22 cellular contexts compared by ENCODE assay signal in genomic region chr20:5148581-5148980, GRCh38. TPM values are rescaled to one million over a fixed set of nuclear protein-coding genes. Genes with fewer than 3 reads are reported as not detected.
DNase-seq lines count a peak whose midpoint lies in the region; ATAC-seq and TF ChIP-seq lines count a peak whose summit lies in the region.
"Had no signal": no experiment of that assay in that cellular context is flagged by ENCODE, and none has a peak within 500 bp of the region (broad histone marks: within the 10 kb centered on the region; RNA-seq: fewer than 3 reads in every experiment).

No MANE protein-coding gene starts in this region.

- POLR2A ChIA-PET in HEK293T (lab: Yijun Ruan, JAX), result interaction anchor here (1.9 kb wide), 1 partner anchor 22 kb away, joined by 5 read pairs; the partner anchor contains the start of gene CDS2

- intact Hi-C loops in heart left ventricle (cut with DNase I) (no loop called here), Right ventricle myocardium superior (cut with DNase I) (no loop called here), esophagus muscularis mucosa (cut with DNase I) (loop anchor here (5.0 kb wide), 1 partner anchor 39 kb away; no protein-coding TSS in a partner anchor), transverse colon (cut with DNase I; ENCODE audit: low total_unique reads) (no loop called here)

- WGBS in heart left ventricle, 4 donors, result 35 to 42% (median 37%) methylated on average over 6 of the region's 6 CpGs
- 63% methylated on average over 6 of the region's 6 CpGs for WGBS in esophagus muscularis mucosa
- WGBS in transverse colon (ENCODE audit: low coverage in 1 of 2), 2 donors, result 52 to 90% methylated on average over 4 to 6 of the region's 6 CpGs

- ATAC-seq in heart left ventricle, result no peak
- no peak for ATAC-seq in Right ventricle myocardium superior (ENCODE audit: poor library complexity)
- ATAC-seq: HCT116; stimulated activated effector memory CD8-positive, alpha-beta T cell treated with anti-CD3 and anti-CD28 coated beads, Interleukin-12 subunit alpha, Interleukin-12 subunit beta, amount 100 ng/mL, for 72 hours had no signal

- TF ChIP-seq POLR2A in heart left ventricle (IDR thresholded peaks at IDR 0.05) (no peak), esophagus muscularis mucosa (IDR thresholded peaks at IDR 0.05; ENCODE audit: low read depth) (no peak), transverse colon (IDR thresholded peaks at IDR 0.05) (no peak)

- TF ChIP-seq CTCF in heart left ventricle (IDR thresholded peaks at IDR 0.05) (no peak), esophagus muscularis mucosa (IDR thresholded peaks at IDR 0.05) (no peak), transverse colon (IDR thresholded peaks at IDR 0.05) (no peak)

- H3K9me3 ChIP-seq in heart left ventricle (no peaks in the 10 kb centered on the region), esophagus muscularis mucosa (no peaks in the 10 kb centered on the region), transverse colon (no peaks in the 10 kb centered on the region), MG63 (no peaks in the 10 kb centered on the region)
- H3K9me3 ChIP-seq: upper lobe of right lung had no signal

- H3K27me3 ChIP-seq in heart left ventricle (no peaks in the 10 kb centered on the region), esophagus muscularis mucosa (no peaks in the 10 kb centered on the region), transverse colon (no peaks in the 10 kb centered on the region), MG63 (no peaks in the 10 kb centered on the region)
- H3K27me3 ChIP-seq: upper lobe of right lung had no signal

- TF ChIP-seq EP300 in esophagus muscularis mucosa (IDR thresholded peaks at IDR 0.05) (no peak), transverse colon (IDR thresholded peaks at IDR 0.05; ENCODE audit: low read depth) (no peak)

- H3K4me1 ChIP-seq in heart left ventricle (peaks cover 10 to 97% (median 90%) of the 10 kb centered on the region in 12 donors), esophagus muscularis mucosa (peaks cover 74 to 92% (median 87%) of the 10 kb centered on the region in 4 donors), transverse colon (peaks cover 27 to 81% (median 66%) of the 10 kb centered on the region in 4 donors)

- CTCF ChIA-PET in HEK293T (lab: Yijun Ruan, JAX), result no interaction called here

- H3K4me3 ChIP-seq in heart left ventricle, result peak overlapping the region in 2 of 12 donors; percentile 7 to 13
- peak overlapping the region in 1 of 4 donors; percentile 7 for H3K4me3 ChIP-seq in esophagus muscularis mucosa
- H3K4me3 ChIP-seq in transverse colon, result no peak overlapping the region
- no peak overlapping the region for H3K4me3 ChIP-seq in MG63
- H3K4me3 ChIP-seq: upper lobe of right lung had no signal

- DNase-seq in heart left ventricle (no peak), Right ventricle myocardium superior (no peak), esophagus muscularis mucosa (ENCODE audit: extremely low spot score) (no peak), midbrain (lab: John Stamatoyannopoulos, UW) (peak; percentile 40), transverse colon (no peak), MG63 (no peak), DMS53 treated with DMSO at 0.1 percent for 48 hours (lab: John Stamatoyannopoulos, UW; ENCODE audit: unreplicated experiment) (no peak), HEK293T (ENCODE audit: extremely low spot score) (no peak)
- DNase-seq: 8988T; activated CD4-positive, alpha-beta memory T cell treated with anti-CD3 and anti-CD28 coated beads, Interleukin-2, amount 10 ng/mL, durations not matched to agents 7 days and 5 days; activated CD4-positive, alpha-beta T cell treated with anti-CD3 and anti-CD28 coated beads for 1 hour; activated effector memory CD4-positive, alpha-beta T cell treated with Interleukin-2 at 50 U/mL for 16 hours; central memory CD4-positive, alpha-beta T cell; DMS79 treated with DMSO at 0.1 percent for 48 hours; hippocampal formation; NCI-H1092; NCI-H1694; NCI-H446; NCI-H774; upper lobe of right lung had no signal

- H3K36me3 ChIP-seq in heart left ventricle (no peaks in the 10 kb centered on the region), esophagus muscularis mucosa (peaks cover 0 to 3% (median 0%) of the 10 kb centered on the region in 4 donors), transverse colon (no peaks in the 10 kb centered on the region), MG63 (no peaks in the 10 kb centered on the region; the same call in 1 of the 2 replicates)
- H3K36me3 ChIP-seq: upper lobe of right lung had no signal

- in situ Hi-C loops in transverse colon (cut with MboI; ENCODE audit: low pct_ligation_motif_present in 1 of 4, low pct_unique_long_range_greater_than_20kb in 1 of 4, low sequenced_read_pairs in 3 of 4), result no loop called here

- H3K27ac ChIP-seq in heart left ventricle (peak overlapping the region in 11 of 12 donors; percentile 9 to 82 (median 46)), esophagus muscularis mucosa (replicated peaks in 1 of 4) (peak overlapping the region; percentile 22 to 67 (median 48)), transverse colon (peak overlapping the region; percentile 2 to 44 (median 26))
- H3K27ac ChIP-seq: upper lobe of right lung had no signal

TF ChIP-seq in HEK293T, 16 proteins besides CTCF, POLR2A, EP300 and RAD21:
- TF ChIP-seq HDGF (IDR thresholded peaks at IDR 0.05; ENCODE audit: borderline replicate concordance) (no peak), FOXM1 (IDR thresholded peaks at IDR 0.05; ENCODE audit: borderline replicate concordance) (no peak), CTBP1 (IDR thresholded peaks at IDR 0.05; ENCODE audit: borderline replicate concordance) (no peak), L3MBTL2 (conservative IDR thresholded peaks at IDR 0.05) (no peak), PKNOX1 (IDR thresholded peaks at IDR 0.05) (no peak), SP1 (IDR thresholded peaks at IDR 0.05) (no peak), ELF4 (IDR thresholded peaks at IDR 0.05) (no peak), NFRKB (IDR thresholded peaks at IDR 0.05) (no peak), TARDBP (IDR thresholded peaks at IDR 0.05) (no peak), ZNF384 (IDR thresholded peaks at IDR 0.05) (no peak), LEF1 (IDR thresholded peaks at IDR 0.05; ENCODE audit: borderline replicate concordance) (no peak), FOXK2 (IDR thresholded peaks at IDR 0.05) (no peak), BHLHE40 (IDR thresholded peaks at IDR 0.05; ENCODE audit: borderline replicate concordance) (no peak), FOXA1 (IDR thresholded peaks at IDR 0.05) (no peak), ARNT (IDR thresholded peaks at IDR 0.05) (no peak)

RNA-seq across cellular contexts. Expression of gene CDS2, which starts 21.8 kb away (rescaled TPM):
- 100 to 1,000 TPM in 1 of 9 donors, 10 to 100 TPM in 8; 64.5 to 105 (median 86.8) TPM for total RNA-seq in heart left ventricle
- 10 to 100 TPM; 22.5 to 24.9 TPM for polyA plus RNA-seq in heart left ventricle
- 61.9 TPM for total RNA-seq in Right ventricle myocardium superior
- total RNA-seq in esophagus muscularis mucosa, result 10 to 100 TPM; 54.8 to 83.1 (median 69.7) TPM
- 10 to 100 TPM; 26.9 to 60.1 (median 30.3) TPM for total RNA-seq in transverse colon
- 3.3 and 4.0 TPM in 2 replicates for total RNA-seq in MG63 (2014; rRNA removed; shearing (Covaris generic); ENCODE audit: low replicate concordance)

RNA-seq across cellular contexts. Expression of gene PCNA, which starts 28.8 kb away (rescaled TPM):
- total RNA-seq in heart left ventricle (10 to 100 TPM; 20.2 to 52.7 (median 22.9) TPM), Right ventricle myocardium superior (26.4 TPM), esophagus muscularis mucosa (10 to 100 TPM; 25.0 to 37.8 (median 35.9) TPM), transverse colon (10 to 100 TPM; 18.3 to 56.7 (median 38.2) TPM)
- polyA plus RNA-seq in heart left ventricle, result 10 to 100 TPM; 18.7 to 45.4 TPM
- 185 and 256 TPM in 2 replicates for total RNA-seq in MG63 (2014; rRNA removed; shearing (Covaris generic); ENCODE audit: low replicate concordance)

RNA-seq across cellular contexts. Expression of gene TMEM230, which starts 35.7 kb away (rescaled TPM):
- total RNA-seq in heart left ventricle, result 10 to 100 TPM; 69.4 to 99.4 (median 82.0) TPM
- polyA plus RNA-seq in heart left ventricle, result 100 to 1,000 TPM in 1 of 2 donors, 10 to 100 TPM in 1; 88.7 to 124 TPM
- 82.7 TPM for total RNA-seq in Right ventricle myocardium superior
- total RNA-seq in esophagus muscularis mucosa, result 100 to 1,000 TPM in 3 of 4 donors, 10 to 100 TPM in 1; 85.8 to 118 (median 107) TPM
- total RNA-seq in transverse colon, result 10 to 100 TPM; 10.1 to 83.4 (median 40.9) TPM
- 69.9 and 72.2 TPM in 2 replicates for total RNA-seq in MG63 (2014; rRNA removed; shearing (Covaris generic); ENCODE audit: low replicate concordance)
